ENCODE assay signal across 8 cellular contexts in the genomic region with DNA sequence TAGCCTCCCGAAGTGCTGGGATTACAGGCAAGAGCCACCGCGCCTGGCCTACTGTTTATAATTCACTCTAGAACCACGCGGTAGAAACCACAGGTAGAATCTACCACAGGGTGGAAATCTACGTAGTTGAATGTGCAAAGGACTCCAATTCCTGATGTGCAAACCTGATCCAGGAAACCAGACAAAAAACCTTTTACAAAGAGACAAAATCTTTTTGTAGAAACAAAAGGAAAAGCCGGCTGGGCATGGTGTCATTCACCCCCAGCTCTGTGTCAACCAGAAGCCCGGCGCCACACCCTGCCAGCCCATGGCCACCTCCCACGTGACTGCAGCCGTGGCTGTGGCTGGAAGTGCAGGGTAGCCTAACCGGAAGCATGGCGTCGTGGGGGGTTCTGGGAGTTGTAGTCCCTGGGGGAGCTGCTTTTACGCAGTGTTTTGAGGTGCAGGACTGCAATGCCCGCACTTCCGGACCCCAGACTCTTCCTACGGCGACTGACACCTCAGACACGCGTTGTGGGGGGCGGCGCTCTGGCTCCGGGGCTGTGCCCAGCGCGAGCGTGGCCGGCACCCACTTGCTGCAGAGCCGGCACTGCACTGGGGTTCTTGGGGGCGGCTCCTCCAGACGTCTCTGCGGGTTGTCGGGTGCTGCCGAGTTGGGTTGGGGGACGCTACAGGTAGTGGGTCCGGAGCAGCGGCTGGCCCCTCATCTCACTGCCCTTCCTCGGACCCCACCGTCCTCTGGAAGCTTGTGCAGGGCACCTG. TPM values are rescaled to one million over a fixed set of nuclear protein-coding genes. Genes with fewer than 3 reads are reported as not detected.
DNase-seq lines count a peak whose midpoint lies in the region; ATAC-seq and TF ChIP-seq lines count a peak whose summit lies in the region.

No MANE protein-coding gene starts in this region.

- ATAC-seq in HG02885 (IDR thresholded peaks at IDR 0.05; ENCODE audit: poor library complexity, unreplicated experiment) (peak; percentile 100), right cardiac atrium (peak; percentile 100)

- H3K9me3 Mint-ChIP-seq in T-helper 1 cell treated with Interleukin-12 subunit alpha and Interleukin-12 subunit beta and Interleukin-4 antibody, amounts not matched to agents 30 μg/mL and 1 μg/mL, for 36 hours = no peaks in the 10 kb centered on the region

- H3K4me1 ChIP-seq in right cardiac atrium (ENCODE audit: control insufficient read depth, insufficient read depth, low read length) (peaks cover 4% of the 10 kb centered on the region), uterus (peaks cover 0 to 8% of the 10 kb centered on the region in 2 donors)

- no peaks in the 10 kb centered on the region for H3K27me3 Mint-ChIP-seq in T-helper 1 cell treated with Interleukin-12 subunit alpha and Interleukin-12 subunit beta and Interleukin-4 antibody, amounts not matched to agents 30 μg/mL and 1 μg/mL, for 36 hours (ENCODE audit: low read depth)

- peak; percentile 91 for DNase-seq in NCI-H1694 (lab: John Stamatoyannopoulos, UW)
- peak; percentile 65 to 98 (median 93) for DNase-seq in anterior cingulate cortex (lab: John Stamatoyannopoulos, UW)
- peak; percentile 96 to 99 (median 98) for DNase-seq in right cardiac atrium
- DNase-seq in pulmonary artery endothelial cell (ENCODE audit: low read depth, low spot score) = peak; percentile 61
- DNase-seq in uterus = peak; percentile 91 to 94

- peaks cover 22% of the 10 kb centered on the region for H3K4me1 Mint-ChIP-seq in T-helper 1 cell treated with Interleukin-12 subunit alpha and Interleukin-12 subunit beta and Interleukin-4 antibody, amounts not matched to agents 30 μg/mL and 1 μg/mL, for 36 hours (ENCODE audit: low read depth)

- peak in 3 of 4 experiments; percentile 18 to 67 (median 30) for TF ChIP-seq CTCF in uterus (IDR thresholded peaks at IDR 0.05)

- no peaks in the 10 kb centered on the region for H3K27me3 ChIP-seq in right cardiac atrium (ENCODE audit: control insufficient read depth, insufficient read depth)
- no peaks in the 10 kb centered on the region for H3K27me3 ChIP-seq in uterus

- TF ChIP-seq POLR2A in GM15510 (IDR thresholded peaks at IDR 0.05; ENCODE audit: borderline replicate concordance, extremely low read depth, insufficient read length) (peak; percentile 58), uterus (IDR thresholded peaks at IDR 0.05) (peak; percentile 27 to 36)

- H3K9me3 ChIP-seq in right cardiac atrium (ENCODE audit: control insufficient read depth, low read length) (no peaks in the 10 kb centered on the region), uterus (no peaks in the 10 kb centered on the region)

- peaks cover 3% of the 10 kb centered on the region for H3K36me3 Mint-ChIP-seq in T-helper 1 cell treated with Interleukin-12 subunit alpha and Interleukin-12 subunit beta and Interleukin-4 antibody, amounts not matched to agents 30 μg/mL and 1 μg/mL, for 36 hours (ENCODE audit: low read depth)

- H3K4me3 Mint-ChIP-seq in T-helper 1 cell treated with Interleukin-12 subunit alpha and Interleukin-12 subunit beta and Interleukin-4 antibody, amounts not matched to agents 30 μg/mL and 1 μg/mL, for 36 hours = peak overlapping the region; percentile 78

- intact Hi-C loops in right cardiac atrium (cut with DNase I) = no loop called here
- intact Hi-C loops in uterus (cut with DNase I; ENCODE audit: low total_unique reads) = no loop called here

- peak overlapping the region; percentile 93 for H3K27ac Mint-ChIP-seq in T-helper 1 cell treated with Interleukin-12 subunit alpha and Interleukin-12 subunit beta and Interleukin-4 antibody, amounts not matched to agents 30 μg/mL and 1 μg/mL, for 36 hours

- H3K36me3 ChIP-seq in uterus = no peaks in the 10 kb centered on the region

- peak overlapping the region; percentile 51 for H3K4me3 ChIP-seq in right cardiac atrium (ENCODE audit: low read length)
- peak overlapping the region; percentile 70 to 75 for H3K4me3 ChIP-seq in uterus

- peak overlapping the region; percentile 4 for H3K27ac ChIP-seq in right cardiac atrium (ENCODE audit: low read length)
- peak overlapping the region; percentile 23 to 78 for H3K27ac ChIP-seq in uterus

- WGBS in right cardiac atrium = 2% methylated on average over 39 of the region's 39 CpGs

RNA-seq across cellular contexts. Expression of gene RNF216, which starts 41.5 kb away (rescaled TPM):
- 10 to 100 TPM; 30.4 to 52.2 (median 31.3) TPM for total RNA-seq in right cardiac atrium
- polyA plus RNA-seq in right cardiac atrium = 24.8 TPM
- 26.6 and 32.2 TPM in 2 replicates for total RNA-seq in pulmonary artery endothelial cell
- 10 to 100 TPM; 30.0 to 68.0 (median 50.2) TPM for total RNA-seq in uterus

RNA-seq across cellular contexts. Expression of gene OCM, which starts 57.7 kb away (rescaled TPM):
- total RNA-seq in right cardiac atrium = not detected
- polyA plus RNA-seq in right cardiac atrium = not detected
- not detected in 2 replicates for total RNA-seq in pulmonary artery endothelial cell
- total RNA-seq in uterus = 1 to 10 TPM in 1 of 4 donors, under 1 TPM in 1, not detected in 2; 0.70 to 1.3 TPM

Comparison
In these comparisons a context has a peak if more than half of its experiments do, and no peak if none do; other contexts are left out.
1. Peak in every context shown above with its lines: DNase-seq, ATAC-seq, H3K4me3 ChIP-seq and H3K27ac ChIP-seq.